ENCODE assay signal across 8 cellular contexts in the genomic region with DNA sequence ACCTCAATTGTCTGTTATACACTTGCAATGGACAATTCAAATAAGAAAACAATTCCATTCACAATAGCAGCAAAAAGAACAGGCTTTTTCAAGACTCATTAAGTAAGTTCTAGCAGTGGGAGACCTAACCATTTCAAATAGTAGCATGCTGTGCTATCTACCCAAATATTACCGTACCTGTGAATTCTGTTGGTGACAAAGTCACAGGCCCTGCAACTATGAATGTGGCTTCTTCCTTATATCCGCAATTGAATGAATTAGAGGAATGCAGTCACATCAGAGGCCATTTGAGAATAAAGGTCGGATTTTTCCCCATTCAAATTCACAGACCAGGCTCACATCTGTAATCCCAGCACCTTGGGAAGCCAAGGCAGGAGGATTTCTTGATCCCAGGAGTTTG. TPM values are rescaled to one million over a fixed set of nuclear protein-coding genes. Genes with fewer than 3 reads are reported as not detected.
DNase-seq lines count a peak whose midpoint lies in the region; ATAC-seq and TF ChIP-seq lines count a peak whose summit lies in the region.
"Had no signal": no experiment of that assay in that cellular context is flagged by ENCODE, and none has a peak within 500 bp of the region (broad histone marks: within the 10 kb centered on the region; RNA-seq: fewer than 3 reads in every experiment).

No MANE protein-coding gene starts in this region.

- ATAC-seq in GM21515 (IDR thresholded peaks at IDR 0.05; ENCODE audit: unreplicated experiment) (no peak), GM21381 (IDR thresholded peaks at IDR 0.05; ENCODE audit: unreplicated experiment) (no peak)

- H3K4me3 Mint-ChIP-seq in dendritic cell treated with granulocyte-macrophage colony-stimulating factor and Interleukin-4, amounts not matched to agents 40 ng/mL and 50 ng/mL, for 4 days = peak overlapping the region; percentile 79

- DNase-seq in GM06990 (ENCODE audit: extremely low read depth, insufficient read length) (no peak), NCI-H2029 (lab: John Stamatoyannopoulos, UW) (peak; percentile 57), prostate gland (ENCODE audit: low spot score) (no peak), HEK293T (ENCODE audit: extremely low spot score) (no peak)
- DNase-seq: activated CD4-positive, alpha-beta T cell treated with anti-CD3 and anti-CD28 coated beads for 1 hour had no signal

- intact Hi-C loops in dendritic cell treated with granulocyte-macrophage colony-stimulating factor and Interleukin-4, amounts not matched to agents 40 ng/mL and 50 ng/mL, for 4 days (cut with micrococcal nuclease) = loop anchor here (1.0 kb wide), 1 partner anchor 14 kb away; no protein-coding TSS in a partner anchor
- intact Hi-C loops in prostate gland (cut with DNase I) = no loop called here

- H3K27ac Mint-ChIP-seq in dendritic cell treated with granulocyte-macrophage colony-stimulating factor and Interleukin-4, amounts not matched to agents 40 ng/mL and 50 ng/mL, for 4 days = peak overlapping the region; percentile 80

- H3K9me3 ChIP-seq in prostate gland = no peaks in the 10 kb centered on the region

- no peak for TF ChIP-seq POLR2A in prostate gland (IDR thresholded peaks at IDR 0.05)

- peak overlapping the region; percentile 68; the same call in 1 of the 2 replicates for H3K4me3 ChIP-seq in GM06990 (replicated peaks; ENCODE audit: low read depth, low read length)
- H3K4me3 ChIP-seq in prostate gland = no peak overlapping the region

- H3K27ac ChIP-seq in prostate gland = peak overlapping the region; percentile 76 to 93

- H3K36me3 Mint-ChIP-seq in dendritic cell treated with granulocyte-macrophage colony-stimulating factor and Interleukin-4, amounts not matched to agents 40 ng/mL and 50 ng/mL, for 4 days (ENCODE audit: low read depth) = peaks cover 26% of the 10 kb centered on the region

- H3K27me3 Mint-ChIP-seq in dendritic cell treated with granulocyte-macrophage colony-stimulating factor and Interleukin-4, amounts not matched to agents 40 ng/mL and 50 ng/mL, for 4 days = no peaks in the 10 kb centered on the region

- H3K4me1 Mint-ChIP-seq in dendritic cell treated with granulocyte-macrophage colony-stimulating factor and Interleukin-4, amounts not matched to agents 40 ng/mL and 50 ng/mL, for 4 days (ENCODE audit: low read depth) = peaks cover 46% of the 10 kb centered on the region

- H3K27me3 ChIP-seq in GM06990 (replicated peaks; ENCODE audit: control insufficient read depth, insufficient read depth, low read length) = no peaks in the 10 kb centered on the region
- H3K27me3 ChIP-seq in prostate gland (replicated peaks; ENCODE audit: insufficient read depth) = no peaks in the 10 kb centered on the region

- WGBS in prostate gland = 19% methylated on average over 3 of the region's 3 CpGs

- POLR2A ChIA-PET in HEK293T (lab: Yijun Ruan, JAX) = interaction anchor here (1.0 kb wide), 1 partner anchor 30 kb away, joined by 3 read pairs; no protein-coding TSS in a partner anchor

- peaks cover 11% of the 10 kb centered on the region for H3K4me1 ChIP-seq in prostate gland (replicated peaks)

- TF ChIP-seq CTCF in GM06990 (IDR thresholded peaks at IDR 0.05; ENCODE audit: insufficient read depth, low read length, poor library complexity, severe bottlenecking) = no peak
- no peak for TF ChIP-seq CTCF in prostate gland (IDR thresholded peaks at IDR 0.05)

- CTCF ChIA-PET in HEK293T (lab: Yijun Ruan, JAX) = no interaction called here

- H3K9me3 Mint-ChIP-seq in dendritic cell treated with granulocyte-macrophage colony-stimulating factor and Interleukin-4, amounts not matched to agents 40 ng/mL and 50 ng/mL, for 4 days = no peaks in the 10 kb centered on the region

- H3K36me3 ChIP-seq in GM06990 (ENCODE audit: control insufficient read depth, insufficient read depth, low read length) = no peaks in the 10 kb centered on the region; the same call in none of the 2 replicates
- H3K36me3 ChIP-seq in prostate gland = no peaks in the 10 kb centered on the region

TF ChIP-seq in HEK293T, 16 proteins besides CTCF, POLR2A, EP300 and RAD21:
- TF ChIP-seq NFRKB (IDR thresholded peaks at IDR 0.05) = no peak

RNA-seq across cellular contexts. Expression of a gene that starts 0.8 kb away (rescaled TPM):
- 100 to 1,000 TPM; 137 to 185 TPM for total RNA-seq in prostate gland

RNA-seq across cellular contexts. Expression of a gene that starts 5.5 kb away (rescaled TPM):
- 10 to 100 TPM; 23.7 to 38.5 TPM for total RNA-seq in prostate gland

RNA-seq across cellular contexts. Expression of a gene that starts 14.4 kb away (rescaled TPM):
- total RNA-seq in prostate gland = 100 to 1,000 TPM in 1 of 2 donors, 10 to 100 TPM in 1; 36.8 to 207 TPM

RNA-seq across cellular contexts. Expression of a gene that starts 25.9 kb away (rescaled TPM):
- 10 to 100 TPM; 83.4 to 84.3 TPM for total RNA-seq in prostate gland

RNA-seq across cellular contexts. Expression of a gene that starts 29.2 kb away (rescaled TPM):
- total RNA-seq in prostate gland = 10 to 100 TPM; 33.2 to 93.2 TPM
